ENCODE assay signal across 33 cellular contexts in the genomic region with DNA sequence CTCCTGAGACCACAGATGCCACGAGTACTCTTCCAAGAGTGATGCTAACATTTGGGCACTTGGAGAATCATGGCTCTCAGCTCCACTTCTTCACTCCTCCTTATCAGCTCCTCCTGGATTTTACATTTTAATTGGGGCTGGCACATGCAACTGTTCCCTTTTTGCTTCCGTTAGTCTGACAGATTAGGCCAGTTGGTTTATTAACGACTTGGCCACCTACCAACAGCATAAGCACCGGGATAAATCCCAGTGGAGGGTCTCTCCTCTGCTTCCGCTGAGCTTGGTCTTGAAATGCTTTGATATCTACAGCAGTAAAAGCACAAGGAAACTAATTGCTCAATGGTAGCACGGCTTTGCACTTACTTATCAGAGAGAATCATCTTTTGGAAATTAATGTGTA.
DNase-seq lines count a peak whose midpoint lies in the region; ATAC-seq and TF ChIP-seq lines count a peak whose summit lies in the region.
"Had no signal": no experiment of that assay in that cellular context is flagged by ENCODE, and none has a peak within 500 bp of the region (broad histone marks: within the 10 kb centered on the region; RNA-seq: fewer than 3 reads in every experiment).

No MANE protein-coding gene starts in this region.

- H4K91ac ChIP-seq in trophoblast cell (ENCODE audit: low read depth, low read length): no peak overlapping the region

- no peak overlapping the region for H3K18ac ChIP-seq in trophoblast cell (ENCODE audit: low read length)

- H3K4ac ChIP-seq in trophoblast cell (ENCODE audit: low read depth, low read length): no peak overlapping the region

- ATAC-seq in HG02981 (IDR thresholded peaks at IDR 0.05; ENCODE audit: unreplicated experiment) (no peak), WTC11 (no peak)
- ATAC-seq: activated CD8-positive, alpha-beta T cell treated with anti-CD3 and anti-CD28 coated beads, Interleukin-2, amount 10 ng/mL, durations not matched to agents 7 days and 5 days; left cardiac atrium; natural killer cell had no signal

- H3K4me1 ChIP-seq in trophoblast cell (ENCODE audit: control insufficient read depth in 1 of 2, insufficient read depth in 2 of 2, low read length in 2 of 2): no peaks in the 10 kb centered on the region
- H3K4me1 ChIP-seq: Caco-2, prostate gland had no signal

- H3K27ac Mint-ChIP-seq in WTC11: no peak overlapping the region
- H3K27ac Mint-ChIP-seq: activated CD8-positive, alpha-beta T cell treated with anti-CD3 and anti-CD28 coated beads, Interleukin-2, amount 10 ng/mL, durations not matched to agents 7 days and 5 days; activated T-helper 2 cell treated with anti-CD3 and anti-CD28 coated beads, Interferon-gamma antibody, Interleukin-2, Interleukin-4, amounts not matched to agents 10 μg/mL and 5 μg/mL and 100 μg/mL, durations not matched to agents 14 hours and 24 hours and 36 hours; immature natural killer cell; natural killer cell; stimulated activated memory B cell treated with anti-CD40 and anti-IgM and Interleukin-4, amounts not matched to agents 10 μg/mL and 1 μg/mL and 100 μg/mL, for 72 hours; T-helper 2 cell treated with Interferon-gamma antibody and Interleukin-4, amounts not matched to agents 5 μg/mL and 100 μg/mL, for 36 hours; type B pancreatic cell had no signal

- H3K27me3 Mint-ChIP-seq in WTC11 (ENCODE audit: low read depth): no peaks in the 10 kb centered on the region

- no peak overlapping the region for H3K27ac ChIP-seq in trophoblast cell (ENCODE audit: low read depth, low read length)
- H3K27ac ChIP-seq: epithelial cell of prostate, prostate gland had no signal

- no peak overlapping the region for H3K23ac ChIP-seq in trophoblast cell (ENCODE audit: low read length)

- no peaks in the 10 kb centered on the region for H3K79me2 ChIP-seq in trophoblast cell (ENCODE audit: control insufficient read depth, insufficient read depth, low read length, poor library complexity)

- no peak overlapping the region for H3K9ac ChIP-seq in trophoblast cell (ENCODE audit: low read length)

- no peak overlapping the region for H3K4me3 Mint-ChIP-seq in WTC11
- H3K4me3 Mint-ChIP-seq: activated CD8-positive, alpha-beta T cell treated with anti-CD3 and anti-CD28 coated beads, Interleukin-2, amount 10 ng/mL, durations not matched to agents 7 days and 5 days; immature natural killer cell; natural killer cell; stimulated activated memory B cell treated with anti-CD40 and anti-IgM and Interleukin-4, amounts not matched to agents 10 μg/mL and 1 μg/mL and 100 μg/mL, for 72 hours; T-helper 2 cell treated with Interferon-gamma antibody and Interleukin-4, amounts not matched to agents 5 μg/mL and 100 μg/mL, for 36 hours; type B pancreatic cell had no signal

- H3K14ac ChIP-seq in trophoblast cell (ENCODE audit: low read length): no peak overlapping the region

- H2BK5ac ChIP-seq in trophoblast cell (ENCODE audit: low read depth, low read length, poor library complexity): no peak overlapping the region

- WGBS in trophoblast cell (ENCODE audit: extremely low coverage, insufficient coverage, insufficient read length): no CpG with 5 or more reads among the region's 6 CpGs

- H2AFZ ChIP-seq in trophoblast cell (ENCODE audit: insufficient read depth, low read length, poor library complexity): no peak overlapping the region

- CTCF ChIA-PET in HEK293T (lab: Yijun Ruan, JAX) (no interaction called here), WTC11 (lab: Charles Lee) (interaction anchor here (1.2 to 1.9 kb wide), 2 partner anchors 22 to 137 kb away, joined by 3 to 14 read pairs; no protein-coding TSS in a partner anchor)

- no peaks in the 10 kb centered on the region for H3K27me3 ChIP-seq in trophoblast cell (ENCODE audit: insufficient read depth, low read length)
- H3K27me3 ChIP-seq: MG63 had no signal

- H3K4me3 ChIP-seq in trophoblast cell (ENCODE audit: low read depth, low read length): no peak overlapping the region
- H3K4me3 ChIP-seq: MG63, prostate gland had no signal

- DNase-seq in DMS79 (lab: John Stamatoyannopoulos, UW) (peak; percentile 20), NCI-H1105 treated with DMSO at 0.1 percent for 48 hours (lab: John Stamatoyannopoulos, UW) (peak; percentile 66), NCI-H82 treated with DMSO at 0.1 percent for 48 hours (lab: John Stamatoyannopoulos, UW; ENCODE audit: unreplicated experiment) (peak; percentile 15), left kidney (ENCODE audit: low read depth, low spot score) (peak; percentile 29), HEK293T (ENCODE audit: extremely low spot score) (no peak), WTC11 (ENCODE audit: low spot score) (no peak), trophoblast cell (no peak)
- DNase-seq: activated CD4-positive, alpha-beta T cell treated with anti-CD3 and anti-CD28 coated beads for 4 hours; activated CD8-positive, alpha-beta T cell treated with anti-CD3 and anti-CD28 coated beads, Interleukin-2, amount 10 ng/mL, durations not matched to agents 7 days and 5 days; activated naive CD4-positive, alpha-beta T cell treated with anti-CD3 and anti-CD28 coated beads, Interleukin-2, amount 50 U/mL, for 16 hours; Caco-2; DND-41; effector CD4-positive, alpha-beta T cell; GOT3; hypothalamus; immature natural killer cell; KG1; left cardiac atrium; MG63; natural killer cell; NCI-H1417 treated with DMSO at 0.1 percent for 48 hours; NCI-H2107; NCI-H510A; occipital lobe; SHP77; substantia nigra had no signal

- no peaks in the 10 kb centered on the region for H3K79me1 ChIP-seq in trophoblast cell (ENCODE audit: low read length)

- peaks cover 23% of the 10 kb centered on the region for H3K4me1 Mint-ChIP-seq in WTC11
- H3K4me1 Mint-ChIP-seq: immature natural killer cell; natural killer cell; stimulated activated memory B cell treated with anti-CD40 and anti-IgM and Interleukin-4, amounts not matched to agents 10 μg/mL and 1 μg/mL and 100 μg/mL, for 72 hours had no signal

- H3K9me3 Mint-ChIP-seq in WTC11: no peaks in the 10 kb centered on the region
- H3K9me3 Mint-ChIP-seq: activated T-helper 2 cell treated with anti-CD3 and anti-CD28 coated beads, Interferon-gamma antibody, Interleukin-2, Interleukin-4, amounts not matched to agents 10 μg/mL and 5 μg/mL and 100 μg/mL, durations not matched to agents 14 hours and 24 hours and 36 hours; natural killer cell; stimulated activated memory B cell treated with anti-CD40 and anti-IgM and Interleukin-4, amounts not matched to agents 10 μg/mL and 1 μg/mL and 100 μg/mL, for 72 hours; T-helper 2 cell treated with Interferon-gamma antibody and Interleukin-4, amounts not matched to agents 5 μg/mL and 100 μg/mL, for 36 hours; type B pancreatic cell had no signal

- H2AK5ac ChIP-seq in trophoblast cell (ENCODE audit: low read length): no peak overlapping the region

- no peak overlapping the region for H4K8ac ChIP-seq in trophoblast cell (ENCODE audit: low read depth, low read length)

- H3K4me2 ChIP-seq in trophoblast cell (ENCODE audit: low read length): no peak overlapping the region

- no peaks in the 10 kb centered on the region for H3K36me3 ChIP-seq in trophoblast cell (ENCODE audit: control insufficient read depth in 1 of 2, insufficient read depth in 2 of 2, low read length in 2 of 2)
- H3K36me3 ChIP-seq: MG63, prostate gland had no signal

- H4K12ac ChIP-seq in trophoblast cell (ENCODE audit: low read depth, low read length): no peak overlapping the region

- no peak overlapping the region for H2BK120ac ChIP-seq in trophoblast cell (ENCODE audit: insufficient read depth, low read length, poor library complexity)

- POLR2A ChIA-PET in HEK293T (lab: Yijun Ruan, JAX) (no interaction called here), WTC11 (lab: Charles Lee) (interaction anchor here (0.6 kb wide), 1 partner anchor 476 kb away, joined by 3 read pairs; no protein-coding TSS in a partner anchor)

- H3K36me3 Mint-ChIP-seq in WTC11: no peaks in the 10 kb centered on the region
- H3K36me3 Mint-ChIP-seq: immature natural killer cell; natural killer cell; stimulated activated memory B cell treated with anti-CD40 and anti-IgM and Interleukin-4, amounts not matched to agents 10 μg/mL and 1 μg/mL and 100 μg/mL, for 72 hours; type B pancreatic cell had no signal

- H2BK12ac ChIP-seq in trophoblast cell (ENCODE audit: low read length): no peak overlapping the region

- no peak for TF ChIP-seq CTCF in WTC11 (IDR thresholded peaks at IDR 0.05)

- no peaks in the 10 kb centered on the region for H3K9me3 ChIP-seq in trophoblast cell (ENCODE audit: insufficient read depth, low read depth, low read length)
- H3K9me3 ChIP-seq: Caco-2, MG63, prostate gland had no signal

TF ChIP-seq in HEK293T, 16 proteins besides CTCF, POLR2A, EP300 and RAD21 (continues in another document):
- TF ChIP-seq FOXK2 (IDR thresholded peaks at IDR 0.05) (no peak), SUZ12 (IDR thresholded peaks at IDR 0.05) (no peak), ZNF384 (IDR thresholded peaks at IDR 0.05) (no peak), LEF1 (IDR thresholded peaks at IDR 0.05; ENCODE audit: borderline replicate concordance) (no peak), CTBP1 (IDR thresholded peaks at IDR 0.05; ENCODE audit: borderline replicate concordance) (no peak), FOXA1 (IDR thresholded peaks at IDR 0.05) (no peak), HDGF (IDR thresholded peaks at IDR 0.05; ENCODE audit: borderline replicate concordance) (no peak), L3MBTL2 (conservative IDR thresholded peaks at IDR 0.05) (no peak)

TF ChIP-seq in WTC11, 78 proteins besides CTCF, POLR2A, EP300 and RAD21 (continues in another document):
- TF ChIP-seq, protein P1, sequence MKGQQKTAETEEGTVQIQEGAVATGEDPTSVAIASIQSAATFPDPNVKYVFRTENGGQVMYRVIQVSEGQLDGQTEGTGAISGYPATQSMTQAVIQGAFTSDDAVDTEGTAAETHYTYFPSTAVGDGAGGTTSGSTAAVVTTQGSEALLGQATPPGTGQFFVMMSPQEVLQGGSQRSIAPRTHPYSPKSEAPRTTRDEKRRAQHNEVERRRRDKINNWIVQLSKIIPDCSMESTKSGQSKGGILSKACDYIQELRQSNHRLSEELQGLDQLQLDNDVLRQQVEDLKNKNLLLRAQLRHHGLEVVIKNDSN (CRISPR knock-in tag; IDR thresholded peaks at IDR 0.05): no peak
- TF ChIP-seq KAT7 (CRISPR knock-in tag; IDR thresholded peaks at IDR 0.05; ENCODE audit: borderline replicate concordance): no peak
- TF ChIP-seq, protein P2, sequence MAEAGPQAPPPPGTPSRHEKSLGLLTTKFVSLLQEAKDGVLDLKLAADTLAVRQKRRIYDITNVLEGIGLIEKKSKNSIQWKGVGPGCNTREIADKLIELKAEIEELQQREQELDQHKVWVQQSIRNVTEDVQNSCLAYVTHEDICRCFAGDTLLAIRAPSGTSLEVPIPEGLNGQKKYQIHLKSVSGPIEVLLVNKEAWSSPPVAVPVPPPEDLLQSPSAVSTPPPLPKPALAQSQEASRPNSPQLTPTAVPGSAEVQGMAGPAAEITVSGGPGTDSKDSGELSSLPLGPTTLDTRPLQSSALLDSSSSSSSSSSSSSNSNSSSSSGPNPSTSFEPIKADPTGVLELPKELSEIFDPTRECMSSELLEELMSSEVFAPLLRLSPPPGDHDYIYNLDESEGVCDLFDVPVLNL (CRISPR knock-in tag; IDR thresholded peaks at IDR 0.05; ENCODE audit: borderline replicate concordance, low read depth): no peak
- TF ChIP-seq ESRRA (CRISPR knock-in tag; IDR thresholded peaks at IDR 0.05; ENCODE audit: borderline replicate concordance): no peak
- no peak for TF ChIP-seq ZBTB21 (CRISPR knock-in tag; IDR thresholded peaks at IDR 0.05; ENCODE audit: borderline replicate concordance)
- no peak for TF ChIP-seq JAZF1 (CRISPR knock-in tag; IDR thresholded peaks at IDR 0.05)

Comparison
In these comparisons a context has a peak if more than half of its experiments do, and no peak if none do; other contexts are left out.
1. DNase-seq: peak in DMS79 (single experiment), NCI-H1105 treated with DMSO at 0.1 percent for 48 hours (single experiment), NCI-H82 treated with DMSO at 0.1 percent for 48 hours (single experiment) and left kidney (single experiment); none in HEK293T (single experiment), WTC11 (single experiment) and trophoblast cell (0 of 2).